In the genomic region with DNA sequence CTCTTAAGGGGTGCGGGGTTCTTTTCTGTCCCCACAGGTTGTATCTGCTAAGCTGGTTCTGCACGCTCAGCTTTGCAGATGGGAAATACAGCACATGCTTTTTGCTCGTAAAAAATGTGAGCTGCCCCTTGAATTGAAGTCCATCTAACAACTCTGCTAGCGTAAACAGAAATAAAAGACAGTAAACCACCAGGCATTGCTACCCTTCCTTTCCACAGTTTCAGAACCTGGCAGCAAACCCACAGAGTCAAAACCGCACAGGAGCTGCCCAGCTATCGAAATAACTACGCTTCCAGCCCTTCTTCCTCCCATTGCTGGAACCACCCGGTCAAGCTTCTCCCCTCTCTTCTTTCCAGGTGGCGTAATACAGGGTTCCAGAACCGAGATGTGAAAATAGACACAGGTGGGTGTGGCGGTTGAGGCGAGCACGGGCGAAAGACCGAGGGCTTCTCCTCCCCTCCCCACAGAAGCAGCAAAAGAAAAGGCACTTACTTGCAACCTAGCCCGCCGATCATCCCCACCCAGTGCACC, we compare ENCODE assay signal across 8 cellular contexts. TPM values are rescaled to one million over a fixed set of nuclear protein-coding genes. Genes with fewer than 3 reads are reported as not detected.
A peak's percentile ranks its signal among the peaks of the same experiment; 100 is the strongest.
DNase-seq lines count a peak whose midpoint lies in the region; ATAC-seq, FAIRE-seq and TF ChIP-seq lines count a peak whose summit lies in the region.

No MANE protein-coding gene starts in this region.

- H3K36me3 Mint-ChIP-seq in activated naive CD8-positive, alpha-beta T cell: no peaks in the 10 kb centered on the region

- H3K27me3 Mint-ChIP-seq in activated naive CD8-positive, alpha-beta T cell: peaks cover 28% of the 10 kb centered on the region

- FAIRE-seq in kidney (lab: Jason Lieb, UNC): no peak

- H3K4me1 ChIP-seq in kidney (ENCODE audit: control insufficient read depth in 1 of 2, insufficient read depth in 1 of 2, low read depth in 1 of 2, low read length in 2 of 2) (peaks cover 0 to 4% of the 10 kb centered on the region in 2 donors), subcutaneous abdominal adipose tissue (ENCODE audit: control insufficient read depth in 5 of 5, insufficient read depth in 5 of 5, low read length in 5 of 5) (peaks cover 4 to 20% (median 18%) of the 10 kb centered on the region in 5 donors)

- H3K9me3 ChIP-seq in kidney (ENCODE audit: control insufficient read depth in 1 of 2, low read length in 2 of 2): no peaks in the 10 kb centered on the region
- H3K9me3 ChIP-seq in subcutaneous abdominal adipose tissue (ENCODE audit: control insufficient read depth in 5 of 5, low read length in 5 of 5): no peaks in the 10 kb centered on the region

- DNase-seq in SIG-M5 treated with dmso at 0.1 percent for 504 hours (lab: John Stamatoyannopoulos, UW; ENCODE audit: unreplicated experiment) (peak; percentile 52), SIG-M5 (lab: John Stamatoyannopoulos, UW) (no peak), kidney (no peak)
- no peak for DNase-seq in activated CD8-positive, alpha-beta memory T cell treated with anti-CD3 and anti-CD28 coated beads for 24 hours

- H3K9ac ChIP-seq in kidney (ENCODE audit: low read length in 2 of 2): peak overlapping the region in 1 of 2 donors; percentile 56
- H3K9ac ChIP-seq in subcutaneous abdominal adipose tissue (ENCODE audit: low read length in 5 of 5): peak overlapping the region in 2 of 5 donors; percentile 53 to 68

- peaks cover 17% of the 10 kb centered on the region for H3K4me1 Mint-ChIP-seq in activated naive CD8-positive, alpha-beta T cell (ENCODE audit: low read depth)

- TF ChIP-seq CTCF in kidney (IDR thresholded peaks at IDR 0.05; ENCODE audit: borderline replicate concordance, extremely low read depth, insufficient read depth): no peak

- peak; percentile 40 for ATAC-seq in HG03135 (IDR thresholded peaks at IDR 0.05; ENCODE audit: unreplicated experiment)
- ATAC-seq in GM19324 (IDR thresholded peaks at IDR 0.05; ENCODE audit: low FRiP score, unreplicated experiment): no peak

- H3K27me3 ChIP-seq in subcutaneous abdominal adipose tissue (ENCODE audit: control insufficient read depth in 5 of 5, insufficient read depth in 4 of 5, low read length in 5 of 5): peaks cover 0 to 3% (median 2%) of the 10 kb centered on the region in 5 donors

- intact Hi-C loops in kidney (cut with DNase I): no loop called here

- H3K27ac ChIP-seq in kidney (ENCODE audit: low read depth in 2 of 2, low read length in 2 of 2): no peak overlapping the region
- no peak overlapping the region for H3K27ac ChIP-seq in subcutaneous abdominal adipose tissue (ENCODE audit: low read depth, low read length)

- no peaks in the 10 kb centered on the region for H3K9me3 Mint-ChIP-seq in activated naive CD8-positive, alpha-beta T cell (ENCODE audit: low read depth)

- H3K4me3 ChIP-seq in kidney (ENCODE audit: low read length in 2 of 2) (peak overlapping the region; percentile 74 to 77), subcutaneous abdominal adipose tissue (ENCODE audit: low read depth in 1 of 5, low read length in 5 of 5) (peak overlapping the region; percentile 64 to 86 (median 76))

- peak overlapping the region; percentile 75 for H3K4me3 Mint-ChIP-seq in activated naive CD8-positive, alpha-beta T cell

- H3K36me3 ChIP-seq in kidney (ENCODE audit: control insufficient read depth in 1 of 2, insufficient read depth in 2 of 2, low read length in 2 of 2) (no peaks in the 10 kb centered on the region), subcutaneous abdominal adipose tissue (ENCODE audit: control insufficient read depth in 5 of 5, insufficient read depth in 5 of 5, low read length in 5 of 5) (no peaks in the 10 kb centered on the region)

- H3K27ac Mint-ChIP-seq in activated naive CD8-positive, alpha-beta T cell: no peak overlapping the region

RNA-seq across cellular contexts. Expression of gene SCN9A, which starts 0.5 kb away (rescaled TPM):
- total RNA-seq in kidney: 5.3 TPM
- 0.99 TPM for polyA plus RNA-seq in kidney (ENCODE audit: insufficient read depth, low read depth, low replicate concordance)
